In genomic region chr2:202237787-202238233, GRCh38 we compare ENCODE assay signal across 8 cellular contexts. TPM values are rescaled to one million over a fixed set of nuclear protein-coding genes. Genes with fewer than 3 reads are reported as not detected.
DNase-seq lines count a peak whose midpoint lies in the region; ATAC-seq and TF ChIP-seq lines count a peak whose summit lies in the region.

No MANE protein-coding gene starts in this region.

- H3K9me3 ChIP-seq in SJSA1 (replicated peaks), result peaks cover 3% of the 10 kb centered on the region; the same call in 1 of the 2 replicates

- H3K4me1 ChIP-seq in SJSA1 (replicated peaks), result peaks cover 15% of the 10 kb centered on the region

- peak; percentile 26 for DNase-seq in DMS79 (lab: John Stamatoyannopoulos, UW)
- DNase-seq in SJSA1 (ENCODE audit: low read depth in 1 of 2, low spot score in 2 of 2), result peak; percentile 51 to 53
- DNase-seq in coronary artery (ENCODE audit: low spot score), result no peak
- peak; percentile 55 for DNase-seq in left lobe of liver (ENCODE audit: low spot score)
- no peak for DNase-seq in central memory CD4-positive, alpha-beta T cell

- H3K27me3 ChIP-seq in SJSA1 (replicated peaks), result no peaks in the 10 kb centered on the region

- no peak for TF ChIP-seq CTCF in coronary artery (IDR thresholded peaks at IDR 0.05)

- no peaks in the 10 kb centered on the region for H3K27me3 Mint-ChIP-seq in stimulated activated memory B cell treated with anti-CD40 and anti-IgM and Interleukin-4, amounts not matched to agents 10 μg/mL and 1 μg/mL and 100 μg/mL, for 72 hours

- no peaks in the 10 kb centered on the region; the same call in 1 of the 2 replicates for H3K36me3 ChIP-seq in SJSA1

- peak overlapping the region; percentile 65 for H3K4me3 ChIP-seq in SJSA1
- H3K4me3 ChIP-seq in coronary artery, result peak overlapping the region; percentile 98

- no peaks in the 10 kb centered on the region for H3K9me3 Mint-ChIP-seq in stimulated activated memory B cell treated with anti-CD40 and anti-IgM and Interleukin-4, amounts not matched to agents 10 μg/mL and 1 μg/mL and 100 μg/mL, for 72 hours

- ATAC-seq in GM19372 (IDR thresholded peaks at IDR 0.05; ENCODE audit: low read depth, unreplicated experiment), result peak; percentile 26
- ATAC-seq in HG03354 (IDR thresholded peaks at IDR 0.05; ENCODE audit: poor library complexity, severe bottlenecking, unreplicated experiment), result peak; percentile 48
- peak; percentile 64 for ATAC-seq in left lobe of liver
- no peak for ATAC-seq in stimulated activated memory B cell treated with anti-CD40 and anti-IgM and Interleukin-4, amounts not matched to agents 10 μg/mL and 1 μg/mL and 100 μg/mL, for 72 hours

- H3K27ac Mint-ChIP-seq in stimulated activated memory B cell treated with anti-CD40 and anti-IgM and Interleukin-4, amounts not matched to agents 10 μg/mL and 1 μg/mL and 100 μg/mL, for 72 hours, result peak overlapping the region; percentile 85

- no peaks in the 10 kb centered on the region for H3K36me3 Mint-ChIP-seq in stimulated activated memory B cell treated with anti-CD40 and anti-IgM and Interleukin-4, amounts not matched to agents 10 μg/mL and 1 μg/mL and 100 μg/mL, for 72 hours

- peaks cover 20% of the 10 kb centered on the region for H3K4me1 Mint-ChIP-seq in stimulated activated memory B cell treated with anti-CD40 and anti-IgM and Interleukin-4, amounts not matched to agents 10 μg/mL and 1 μg/mL and 100 μg/mL, for 72 hours

- peak overlapping the region; percentile 91 for H3K4me3 Mint-ChIP-seq in stimulated activated memory B cell treated with anti-CD40 and anti-IgM and Interleukin-4, amounts not matched to agents 10 μg/mL and 1 μg/mL and 100 μg/mL, for 72 hours

- H3K27ac ChIP-seq in SJSA1 (peak overlapping the region; percentile 53), coronary artery (peak overlapping the region; percentile 93 to 97)

RNA-seq across cellular contexts. Expression of gene SUMO1, which starts 0.6 kb away (rescaled TPM):
- total RNA-seq in SJSA1 (2014; rRNA removed; shearing (Covaris generic)), result 143 and 188 TPM in 2 replicates
- 46.4 TPM for total RNA-seq in left lobe of liver

RNA-seq across cellular contexts. Expression of gene NOP58, which starts 27.8 kb away (rescaled TPM):
- 102 and 173 TPM in 2 replicates for total RNA-seq in SJSA1 (2014; rRNA removed; shearing (Covaris generic))
- 18.8 TPM for total RNA-seq in left lobe of liver

Comparison
In these comparisons a context has a peak if more than half of its experiments do, and no peak if none do; other contexts are left out.
1. DNase-seq: peak in DMS79 (single experiment), SJSA1 (2 of 2) and left lobe of liver (single experiment); none in coronary artery (single experiment) and central memory CD4-positive, alpha-beta T cell (single experiment).